Comparison of ENCODE assay signal across 9 cellular contexts in genomic region chr1:168137515-168137821, GRCh38. TPM values are rescaled to one million over a fixed set of nuclear protein-coding genes. Genes with fewer than 3 reads are reported as not detected.
A peak's percentile ranks its signal among the peaks of the same experiment; 100 is the strongest.
DNase-seq lines count a peak whose midpoint lies in the region; ATAC-seq and TF ChIP-seq lines count a peak whose summit lies in the region.
"Had no signal": no experiment of that assay in that cellular context is flagged by ENCODE, and none has a peak within 500 bp of the region (broad histone marks: within the 10 kb centered on the region; RNA-seq: fewer than 3 reads in every experiment).

No MANE protein-coding gene starts in this region.

- no peak for ATAC-seq in right lobe of liver

- peaks cover 13% of the 10 kb centered on the region for H3K4me1 Mint-ChIP-seq in T-helper 2 cell treated with Interferon-gamma antibody and Interleukin-4, amounts not matched to agents 5 μg/mL and 100 μg/mL, for 36 hours (ENCODE audit: low read depth)
- H3K4me1 Mint-ChIP-seq in brain, result peaks cover 47% of the 10 kb centered on the region

- intact Hi-C loops in right lobe of liver (cut with DNase I) (no loop called here), thyroid gland (cut with DNase I) (no loop called here)

- TF ChIP-seq CTCF in brain (conservative IDR thresholded peaks at IDR 0.05) (no peak), right lobe of liver (IDR thresholded peaks at IDR 0.05) (no peak), thyroid gland (IDR thresholded peaks at IDR 0.05) (no peak)

- H3K27me3 ChIP-seq in right lobe of liver, result peaks cover 0 to 14% of the 10 kb centered on the region in 2 donors
- no peaks in the 10 kb centered on the region for H3K27me3 ChIP-seq in thyroid gland

- H3K36me3 ChIP-seq in right lobe of liver, result no peaks in the 10 kb centered on the region
- no peaks in the 10 kb centered on the region for H3K36me3 ChIP-seq in thyroid gland

- peaks cover 3% of the 10 kb centered on the region for H3K36me3 Mint-ChIP-seq in T-helper 2 cell treated with Interferon-gamma antibody and Interleukin-4, amounts not matched to agents 5 μg/mL and 100 μg/mL, for 36 hours (ENCODE audit: low read depth)
- H3K36me3 Mint-ChIP-seq in brain, result peaks cover 9% of the 10 kb centered on the region

- H3K27me3 Mint-ChIP-seq in T-helper 2 cell treated with Interferon-gamma antibody and Interleukin-4, amounts not matched to agents 5 μg/mL and 100 μg/mL, for 36 hours (ENCODE audit: low read depth), result peaks cover 58% of the 10 kb centered on the region
- peaks cover 11% of the 10 kb centered on the region for H3K27me3 Mint-ChIP-seq in brain

- H3K4me3 Mint-ChIP-seq in T-helper 2 cell treated with Interferon-gamma antibody and Interleukin-4, amounts not matched to agents 5 μg/mL and 100 μg/mL, for 36 hours, result peak overlapping the region; percentile 92
- peak overlapping the region; percentile 92 to 99 (median 97) for H3K4me3 Mint-ChIP-seq in brain

- peaks cover 0 to 7% (median 3%) of the 10 kb centered on the region in 4 donors for H3K4me1 ChIP-seq in right lobe of liver
- peaks cover 8 to 14% of the 10 kb centered on the region in 2 donors for H3K4me1 ChIP-seq in thyroid gland

- 32% methylated on average over 6 of the region's 6 CpGs for WGBS in right lobe of liver (ENCODE audit: insufficient coverage, low coverage, low lambda C conversion rate, missing lambda C conversion rate)
- WGBS in thyroid gland, 2 donors, result 1 to 10% methylated on average over 6 of the region's 6 CpGs

- H3K4me3 ChIP-seq in right lobe of liver (peak overlapping the region; percentile 51 to 60 (median 55)), thyroid gland (replicated peaks in 1 of 3) (peak overlapping the region in 2 of 3 donors; percentile 35 to 62)

- H3K27ac ChIP-seq in right lobe of liver (no peak overlapping the region), thyroid gland (peak overlapping the region; percentile 4 to 81 (median 57))

- H3K27ac Mint-ChIP-seq in T-helper 2 cell treated with Interferon-gamma antibody and Interleukin-4, amounts not matched to agents 5 μg/mL and 100 μg/mL, for 36 hours, result peak overlapping the region; percentile 72
- H3K27ac Mint-ChIP-seq in brain, result peak overlapping the region; percentile 98 to 99 (median 99)

- H3K9me3 ChIP-seq in right lobe of liver (no peaks in the 10 kb centered on the region), thyroid gland (no peaks in the 10 kb centered on the region)

- no peak for DNase-seq in T-helper 2 cell treated with Interferon-gamma antibody and Interleukin-4, amounts not matched to agents 5 μg/mL and 100 μg/mL, for 36 hours (ENCODE audit: low spot score)
- DNase-seq in T-helper 2 cell (no peak), right lobe of liver (no peak), thyroid gland (no peak), NCI-H2196 treated with DMSO at 0.1 percent for 48 hours (lab: John Stamatoyannopoulos, UW; ENCODE audit: unreplicated experiment) (no peak), kidney tubule cell (ENCODE audit: low spot score) (no peak)
- DNase-seq in activated CD4-positive, alpha-beta T cell treated with anti-CD3 and anti-CD28 coated beads for 1 hour, result no peak
- DNase-seq: activated effector memory CD4-positive, alpha-beta T cell treated with Interleukin-2 at 50 U/mL for 16 hours had no signal

- no peaks in the 10 kb centered on the region for H3K9me3 Mint-ChIP-seq in T-helper 2 cell treated with Interferon-gamma antibody and Interleukin-4, amounts not matched to agents 5 μg/mL and 100 μg/mL, for 36 hours
- peaks cover 0 to 4% (median 0%) of the 10 kb centered on the region in 5 experiments for H3K9me3 Mint-ChIP-seq in brain

- no peak for TF ChIP-seq POLR2A in right lobe of liver (IDR thresholded peaks at IDR 0.05)
- TF ChIP-seq POLR2A in thyroid gland (IDR thresholded peaks at IDR 0.05), result no peak

RNA-seq across cellular contexts. Expression of gene GPR161, which starts 0.7 kb away (rescaled TPM):
- 10.4 TPM for polyA plus RNA-seq in brain (ENCODE audit: insufficient read depth, low read depth, low replicate concordance)
- total RNA-seq in right lobe of liver (1 to 10 TPM in 1 of 6 experiments, under 1 TPM in 5; 0.43 to 1.4 (median 0.48) TPM), thyroid gland (1 to 10 TPM; 1.4 to 3.2 (median 2.3) TPM)

RNA-seq across cellular contexts. Expression of gene TIPRL, which starts 41.3 kb away (rescaled TPM):
- polyA plus RNA-seq in brain (ENCODE audit: insufficient read depth, low read depth, low replicate concordance), result 19.3 TPM
- total RNA-seq in right lobe of liver (10 to 100 TPM; 12.1 to 24.1 (median 15.7) TPM), thyroid gland (10 to 100 TPM; 19.3 to 25.7 (median 21.7) TPM)

Comparison
In these comparisons a context has a peak if more than half of its experiments do, and no peak if none do; other contexts are left out.
1. H3K27ac ChIP-seq: peak in thyroid gland (3 of 3); none in right lobe of liver (0 of 3).